23 cellular contexts compared by ENCODE assay signal in the genomic region with DNA sequence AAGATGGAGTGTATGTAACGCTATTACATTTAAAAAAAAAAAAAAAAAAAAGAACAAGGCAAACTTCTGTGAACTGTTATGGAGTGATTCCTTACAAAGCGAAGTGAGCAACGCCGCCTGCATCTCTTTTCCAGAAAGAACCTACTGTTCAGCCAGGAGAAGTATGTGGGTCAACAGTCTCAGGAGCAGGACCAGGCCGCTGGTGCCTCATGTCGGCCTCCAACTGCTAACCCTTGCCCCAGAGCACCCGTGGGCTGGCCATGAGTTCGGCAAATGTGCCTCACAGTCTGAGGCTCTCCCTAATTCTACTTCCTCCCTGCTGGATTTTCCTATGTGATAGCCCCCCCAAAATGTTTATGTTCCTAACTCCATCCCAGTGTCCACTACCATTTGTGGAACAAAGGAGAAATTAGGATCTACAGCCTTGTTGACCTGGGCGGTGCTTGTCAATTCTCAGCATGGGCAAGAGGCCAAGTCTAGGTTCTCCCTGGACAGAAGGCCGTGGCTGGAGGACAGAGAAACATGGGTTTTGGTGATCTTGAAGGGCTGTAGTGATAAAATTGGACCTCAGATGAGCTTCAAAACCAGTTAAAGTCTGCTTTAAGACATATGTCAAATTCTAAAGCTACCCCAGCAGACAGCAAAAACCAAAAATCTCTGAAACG. TPM values are rescaled to one million over a fixed set of nuclear protein-coding genes. Genes with fewer than 3 reads are reported as not detected.
A peak's percentile ranks its signal among the peaks of the same experiment; 100 is the strongest.
DNase-seq lines count a peak whose midpoint lies in the region; ATAC-seq and TF ChIP-seq lines count a peak whose summit lies in the region.
"Had no signal": no experiment of that assay in that cellular context is flagged by ENCODE, and none has a peak within 500 bp of the region (broad histone marks: within the 10 kb centered on the region; RNA-seq: fewer than 3 reads in every experiment).

No MANE protein-coding gene starts in this region.

- H3K36me3 Mint-ChIP-seq in central memory CD8-positive, alpha-beta T cell (ENCODE audit: insufficient read depth), result peaks cover 73% of the 10 kb centered on the region
- H3K36me3 Mint-ChIP-seq in stimulated activated effector memory CD8-positive, alpha-beta T cell treated with anti-CD3 and anti-CD28 coated beads, Interleukin-12 subunit alpha, Interleukin-12 subunit beta, amount 100 ng/mL, for 72 hours, result peaks cover 99% of the 10 kb centered on the region

- ATAC-seq in central memory CD8-positive, alpha-beta T cell (replicated peaks; ENCODE audit: extremely low read depth, poor library complexity, severe bottlenecking), result no peak
- ATAC-seq in stimulated activated effector memory CD8-positive, alpha-beta T cell treated with anti-CD3 and anti-CD28 coated beads, Interleukin-12 subunit alpha, Interleukin-12 subunit beta, amount 100 ng/mL, for 72 hours, result no peak
- ATAC-seq: effector memory CD8-positive, alpha-beta T cell; stimulated activated memory B cell treated with anti-CD40 and anti-IgM and Interleukin-4, amounts not matched to agents 10 μg/mL and 1 μg/mL and 100 μg/mL, for 72 hours had no signal

- WGBS in liver, result 39% methylated on average over 11 of the region's 11 CpGs

- peaks cover 92% of the 10 kb centered on the region for H3K36me3 ChIP-seq in HUES6 (ENCODE audit: control insufficient read depth, insufficient read depth, low read length)
- H3K36me3 ChIP-seq in liver (ENCODE audit: control insufficient read depth in 4 of 4, insufficient read depth in 3 of 4, low read depth in 1 of 4, low read length in 3 of 4), result peaks cover 9 to 25% (median 18%) of the 10 kb centered on the region in 4 donors

- H3K9me3 Mint-ChIP-seq in central memory CD8-positive, alpha-beta T cell, result no peaks in the 10 kb centered on the region
- H3K9me3 Mint-ChIP-seq in stimulated activated effector memory CD8-positive, alpha-beta T cell treated with anti-CD3 and anti-CD28 coated beads, Interleukin-12 subunit alpha, Interleukin-12 subunit beta, amount 100 ng/mL, for 72 hours, result no peaks in the 10 kb centered on the region
- H3K9me3 Mint-ChIP-seq: activated naive CD8-positive, alpha-beta T cell treated with anti-CD3 and anti-CD28 coated beads for 36 hours; activated T-helper 1 cell treated with anti-CD3 and anti-CD28 coated beads, Interleukin-12 subunit alpha, Interleukin-12 subunit beta, Interleukin-2, Interleukin-4 antibody, amounts not matched to agents 30 ng/mL and 10 ng/mL and 1 ng/mL, durations not matched to agents 14 hours and 24 hours and 36 hours; effector memory CD8-positive, alpha-beta T cell; nephron; stimulated activated memory B cell treated with anti-CD40 and anti-IgM and Interleukin-4, amounts not matched to agents 10 μg/mL and 1 μg/mL and 100 μg/mL, for 72 hours had no signal

- H3K27ac ChIP-seq in HUES6 (ENCODE audit: low read depth, low read length), result peak overlapping the region; percentile 21; the same call in 1 of the 2 replicates
- peak overlapping the region; percentile 64 to 74 for H3K27ac ChIP-seq in liver (ENCODE audit: low read depth in 1 of 2, low read length in 2 of 2)
- H3K27ac ChIP-seq: parathyroid adenoma had no signal

- peaks cover 65% of the 10 kb centered on the region for H3K4me1 Mint-ChIP-seq in central memory CD8-positive, alpha-beta T cell
- peaks cover 68% of the 10 kb centered on the region for H3K4me1 Mint-ChIP-seq in stimulated activated effector memory CD8-positive, alpha-beta T cell treated with anti-CD3 and anti-CD28 coated beads, Interleukin-12 subunit alpha, Interleukin-12 subunit beta, amount 100 ng/mL, for 72 hours

- no peak for TF ChIP-seq CTCF in liver (IDR thresholded peaks at IDR 0.05; ENCODE audit: low read depth, low read length, missing input control)

- H3K9ac ChIP-seq in HUES6 (ENCODE audit: low read length) (no peak overlapping the region), liver (ENCODE audit: low read depth in 1 of 2, low read length in 2 of 2) (peak overlapping the region in 1 of 2 donors; percentile 33)
- H3K9ac ChIP-seq: parathyroid adenoma had no signal

- H3K4me3 ChIP-seq in HUES6 (ENCODE audit: low read depth, low read length), result no peak overlapping the region
- no peak overlapping the region for H3K4me3 ChIP-seq in liver (ENCODE audit: low read depth in 1 of 3, low read length in 3 of 3)
- H3K4me3 ChIP-seq: tibial nerve had no signal

- no peak overlapping the region for H3K4me3 Mint-ChIP-seq in central memory CD8-positive, alpha-beta T cell
- H3K4me3 Mint-ChIP-seq in stimulated activated effector memory CD8-positive, alpha-beta T cell treated with anti-CD3 and anti-CD28 coated beads, Interleukin-12 subunit alpha, Interleukin-12 subunit beta, amount 100 ng/mL, for 72 hours, result no peak overlapping the region
- H3K4me3 Mint-ChIP-seq: activated naive CD8-positive, alpha-beta T cell treated with anti-CD3 and anti-CD28 coated beads for 36 hours; activated T-helper 1 cell treated with anti-CD3 and anti-CD28 coated beads, Interleukin-12 subunit alpha, Interleukin-12 subunit beta, Interleukin-2, Interleukin-4 antibody, amounts not matched to agents 30 ng/mL and 10 ng/mL and 1 ng/mL, durations not matched to agents 14 hours and 24 hours and 36 hours; nephron; stimulated activated memory B cell treated with anti-CD40 and anti-IgM and Interleukin-4, amounts not matched to agents 10 μg/mL and 1 μg/mL and 100 μg/mL, for 72 hours had no signal

- H3K27ac Mint-ChIP-seq in central memory CD8-positive, alpha-beta T cell (ENCODE audit: low read depth), result peak overlapping the region; percentile 25
- H3K27ac Mint-ChIP-seq in stimulated activated effector memory CD8-positive, alpha-beta T cell treated with anti-CD3 and anti-CD28 coated beads, Interleukin-12 subunit alpha, Interleukin-12 subunit beta, amount 100 ng/mL, for 72 hours, result peak overlapping the region; percentile 67
- H3K27ac Mint-ChIP-seq: activated T-helper 1 cell treated with anti-CD3 and anti-CD28 coated beads, Interleukin-12 subunit alpha, Interleukin-12 subunit beta, Interleukin-2, Interleukin-4 antibody, amounts not matched to agents 30 ng/mL and 10 ng/mL and 1 ng/mL, durations not matched to agents 14 hours and 24 hours and 36 hours; stimulated activated memory B cell treated with anti-CD40 and anti-IgM and Interleukin-4, amounts not matched to agents 10 μg/mL and 1 μg/mL and 100 μg/mL, for 72 hours had no signal

- peak in 1 of 2 donors; percentile 16 for TF ChIP-seq RAD21 in liver (IDR thresholded peaks at IDR 0.05)

- H3K4me1 ChIP-seq in HUES6 (ENCODE audit: control insufficient read depth, insufficient read depth, low read length) (peaks cover 16% of the 10 kb centered on the region), liver (ENCODE audit: control insufficient read depth in 4 of 4, insufficient read depth in 4 of 4, low read length in 3 of 4) (peaks cover 13 to 41% (median 34%) of the 10 kb centered on the region in 4 donors)

- H3K27me3 ChIP-seq in HUES6 (ENCODE audit: control insufficient read depth, insufficient read depth, low read length) (no peaks in the 10 kb centered on the region), liver (ENCODE audit: control insufficient read depth in 4 of 4, insufficient read depth in 4 of 4, low read length in 3 of 4) (no peaks in the 10 kb centered on the region)
- H3K27me3 ChIP-seq: tibial nerve had no signal

- H3K9me3 ChIP-seq in HUES6 (ENCODE audit: control insufficient read depth, insufficient read depth, low read depth, low read length), result no peaks in the 10 kb centered on the region
- no peaks in the 10 kb centered on the region for H3K9me3 ChIP-seq in liver (ENCODE audit: control insufficient read depth in 4 of 4, low read length in 3 of 4)
- H3K9me3 ChIP-seq: tibial nerve had no signal

- H3K27me3 Mint-ChIP-seq in central memory CD8-positive, alpha-beta T cell, result no peaks in the 10 kb centered on the region
- H3K27me3 Mint-ChIP-seq: activated naive CD8-positive, alpha-beta T cell treated with anti-CD3 and anti-CD28 coated beads for 36 hours; effector memory CD8-positive, alpha-beta T cell; stimulated activated memory B cell treated with anti-CD40 and anti-IgM and Interleukin-4, amounts not matched to agents 10 μg/mL and 1 μg/mL and 100 μg/mL, for 72 hours had no signal

- DNase-seq in central memory CD8-positive, alpha-beta T cell (ENCODE audit: low spot score in 2 of 2), result no peak
- no peak for DNase-seq in stimulated activated effector memory CD8-positive, alpha-beta T cell treated with anti-CD3 and anti-CD28 coated beads, Interleukin-12 subunit alpha, Interleukin-12 subunit beta, amount 100 ng/mL, for 72 hours (ENCODE audit: low spot score in 2 of 2)
- DNase-seq in activated CD4-positive, CD25-positive, alpha-beta regulatory T cell (lab: John Stamatoyannopoulos, UW), result no peak
- no peak for DNase-seq in DMS114 treated with DMSO at 0.1 percent for 48 hours (lab: John Stamatoyannopoulos, UW; ENCODE audit: unreplicated experiment)
- DNase-seq in stimulated activated naive CD4-positive, alpha-beta T cell (lab: John Stamatoyannopoulos, UW), result no peak
- DNase-seq: activated naive CD8-positive, alpha-beta T cell treated with anti-CD3 and anti-CD28 coated beads for 36 hours; C1 segment of cervical spinal cord; effector memory CD8-positive, alpha-beta T cell; GOT3; left cardiac atrium; NCI-H1092 treated with DMSO at 0.1 percent for 48 hours; NCI-H2081; NCI-H345; NCI-H82; stimulated activated CD4-positive, alpha-beta T cell treated with anti-CD3 and anti-CD28 coated beads, Interleukin-1b, Interleukin-23, amount 100 ng/mL, for 48 hours; T1000 had no signal

TF ChIP-seq in liver, 16 proteins besides CTCF, POLR2A, EP300 and RAD21:
- TF ChIP-seq, protein P1, sequence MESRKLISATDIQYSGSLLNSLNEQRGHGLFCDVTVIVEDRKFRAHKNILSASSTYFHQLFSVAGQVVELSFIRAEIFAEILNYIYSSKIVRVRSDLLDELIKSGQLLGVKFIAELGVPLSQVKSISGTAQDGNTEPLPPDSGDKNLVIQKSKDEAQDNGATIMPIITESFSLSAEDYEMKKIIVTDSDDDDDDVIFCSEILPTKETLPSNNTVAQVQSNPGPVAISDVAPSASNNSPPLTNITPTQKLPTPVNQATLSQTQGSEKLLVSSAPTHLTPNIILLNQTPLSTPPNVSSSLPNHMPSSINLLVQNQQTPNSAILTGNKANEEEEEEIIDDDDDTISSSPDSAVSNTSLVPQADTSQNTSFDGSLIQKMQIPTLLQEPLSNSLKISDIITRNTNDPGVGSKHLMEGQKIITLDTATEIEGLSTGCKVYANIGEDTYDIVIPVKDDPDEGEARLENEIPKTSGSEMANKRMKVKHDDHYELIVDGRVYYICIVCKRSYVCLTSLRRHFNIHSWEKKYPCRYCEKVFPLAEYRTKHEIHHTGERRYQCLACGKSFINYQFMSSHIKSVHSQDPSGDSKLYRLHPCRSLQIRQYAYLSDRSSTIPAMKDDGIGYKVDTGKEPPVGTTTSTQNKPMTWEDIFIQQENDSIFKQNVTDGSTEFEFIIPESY (IDR thresholded peaks at IDR 0.05), result no peak
- TF ChIP-seq FOXA2 (IDR thresholded peaks at IDR 0.05) (peak; percentile 29), RXRA (IDR thresholded peaks at IDR 0.05) (peak in 1 of 2 donors; percentile 48), FOXA1 (IDR thresholded peaks at IDR 0.05) (peak; percentile 25)
TF ChIP-seq in liver: peak in this region for 3.

RNA-seq across cellular contexts. Expression of a gene that starts 15.9 kb away (rescaled TPM):
- 10 to 100 TPM; 32.4 to 62.3 TPM for total RNA-seq in liver
- 10 to 100 TPM; 13.9 to 29.3 TPM for polyA plus RNA-seq in liver

RNA-seq across cellular contexts. Expression of a gene that starts 27.8 kb away (rescaled TPM):
- 10 to 100 TPM; 26.6 to 34.9 TPM for total RNA-seq in liver
- polyA plus RNA-seq in liver, result 10 to 100 TPM in 1 of 2 donors, 1 to 10 TPM in 1; 8.6 to 11.0 TPM
